21 cellular contexts compared by ENCODE assay signal in genomic region chr14:47227051-47227600, GRCh38.
A peak's percentile ranks its signal among the peaks of the same experiment; 100 is the strongest.
DNase-seq lines count a peak whose midpoint lies in the region; ATAC-seq and TF ChIP-seq lines count a peak whose summit lies in the region.
"Had no signal": no experiment of that assay in that cellular context is flagged by ENCODE, and none has a peak within 500 bp of the region (broad histone marks: within the 10 kb centered on the region; RNA-seq: fewer than 3 reads in every experiment).

No MANE protein-coding gene starts in this region.

- H3K4me3 ChIP-seq in NB4 (ENCODE audit: low read depth, low read length) = no peak overlapping the region
- no peak overlapping the region for H3K4me3 ChIP-seq in mesendoderm (ENCODE audit: low read length)
- H3K4me3 ChIP-seq: left ventricle myocardium inferior, Peyer's patch, suprapubic skin had no signal

- ATAC-seq in HG02798 (IDR thresholded peaks at IDR 0.05; ENCODE audit: poor library complexity, unreplicated experiment) = no peak
- ATAC-seq: activated CD4-positive, alpha-beta T cell treated with anti-CD3 and anti-CD28 coated beads for 36 hours; activated CD8-positive, alpha-beta memory T cell treated with anti-CD3 and anti-CD28 coated beads, Interleukin-2, amount 10 ng/mL, durations not matched to agents 7 days and 5 days; activated T-helper 17 cell treated with anti-CD3 and anti-CD28 coated beads, Interleukin-2, amount 50 U/mL, for 72 hours; SK-N-SH treated with all-trans-retinoic acid at 6 μM for 48 hours had no signal

- H3K27me3 ChIP-seq in mesendoderm (ENCODE audit: insufficient read depth, low read length, poor library complexity) = no peaks in the 10 kb centered on the region
- H3K27me3 ChIP-seq: Peyer's patch, suprapubic skin had no signal

- H2AK5ac ChIP-seq in mesendoderm (ENCODE audit: low read length) = no peak overlapping the region

- H3K18ac ChIP-seq in mesendoderm (ENCODE audit: low read length) = no peak overlapping the region

- H3K9ac ChIP-seq in mesendoderm (ENCODE audit: low read length) = no peak overlapping the region

- no peaks in the 10 kb centered on the region for H3K79me1 ChIP-seq in mesendoderm (ENCODE audit: low read length)

- TF ChIP-seq POLR2A in NB4 (IDR thresholded peaks at IDR 0.05; ENCODE audit: extremely low read depth, insufficient read length) (no peak), erythroblast (IDR thresholded peaks at IDR 0.05; ENCODE audit: low read length) (no peak)

- no peaks in the 10 kb centered on the region for H3K4me1 ChIP-seq in mesendoderm (ENCODE audit: control insufficient read depth, low read depth, low read length)
- H3K4me1 ChIP-seq: left ventricle myocardium inferior, Peyer's patch, suprapubic skin had no signal

- no peak overlapping the region for H3K56ac ChIP-seq in mesendoderm (ENCODE audit: low read length)

- H3K36me3 ChIP-seq in mesendoderm (ENCODE audit: control insufficient read depth, insufficient read depth, low read length) = no peaks in the 10 kb centered on the region
- H3K36me3 ChIP-seq: left ventricle myocardium inferior, Peyer's patch, suprapubic skin had no signal

- no peak overlapping the region for H2BK5ac ChIP-seq in mesendoderm (ENCODE audit: low read length)

- no peak overlapping the region for H3K4ac ChIP-seq in mesendoderm (ENCODE audit: low read depth, low read length)

- TF ChIP-seq CTCF in NB4 (IDR thresholded peaks at IDR 0.05; ENCODE audit: low read depth, low read length) = no peak

- no peak overlapping the region for H4K8ac ChIP-seq in mesendoderm (ENCODE audit: low read depth, low read length)

- no CpG with 5 or more reads among the region's 4 CpGs for WGBS in mesendoderm (ENCODE audit: extremely low coverage, insufficient coverage, low lambda C conversion rate)

- no peak overlapping the region for H3K27ac ChIP-seq in mesendoderm (ENCODE audit: low read depth, low read length)
- H3K27ac ChIP-seq: left ventricle myocardium inferior, Peyer's patch, suprapubic skin had no signal

- H4K5ac ChIP-seq in mesendoderm (ENCODE audit: low read length) = no peak overlapping the region

- peak; percentile 53 for DNase-seq in COLO829 (ENCODE audit: low spot score)
- DNase-seq in NB4 (ENCODE audit: low read depth) = peak; percentile 31
- peak; percentile 23 for DNase-seq in amniotic epithelial cell (ENCODE audit: low read depth)
- DNase-seq in mesendoderm = peak; percentile 28
- no peak for DNase-seq in D341Med (ENCODE audit: low spot score)
- DNase-seq in erythroblast (lab: John Stamatoyannopoulos, UW) = no peak
- no peak for DNase-seq in NCI-H2171 (lab: John Stamatoyannopoulos, UW)
- DNase-seq: activated CD4-positive, alpha-beta T cell treated with anti-CD3 and anti-CD28 coated beads for 36 hours; activated CD8-positive, alpha-beta memory T cell treated with anti-CD3 and anti-CD28 coated beads, Interleukin-2, amount 10 ng/mL, durations not matched to agents 7 days and 5 days; dermis blood vessel endothelial cell; GOT3; Karpas-422; left ventricle myocardium inferior; NCI-H1105 treated with DMSO at 0.1 percent for 48 hours; NCI-H82; Peyer's patch; retina had no signal

- no peaks in the 10 kb centered on the region for H3K79me2 ChIP-seq in mesendoderm (ENCODE audit: control insufficient read depth, insufficient read depth, low read length)

- H2BK15ac ChIP-seq in mesendoderm (replicated peaks; ENCODE audit: low read depth) = no peak overlapping the region

- no peak overlapping the region for H3K4me2 ChIP-seq in mesendoderm (ENCODE audit: low read length)

- H3K23ac ChIP-seq in mesendoderm (ENCODE audit: low read length) = no peak overlapping the region

- H2BK120ac ChIP-seq in mesendoderm (ENCODE audit: low read depth, low read length) = no peak overlapping the region

Comparison
In these comparisons a context has a peak if more than half of its experiments do, and no peak if none do; other contexts are left out.
1. DNase-seq: peak in COLO829 (single experiment), NB4 (single experiment), amniotic epithelial cell (single experiment) and mesendoderm (single experiment); none in D341Med (single experiment), erythroblast (0 of 2) and NCI-H2171 (single experiment).